Comparison of ENCODE assay signal across 12 cellular contexts in the genomic region with DNA sequence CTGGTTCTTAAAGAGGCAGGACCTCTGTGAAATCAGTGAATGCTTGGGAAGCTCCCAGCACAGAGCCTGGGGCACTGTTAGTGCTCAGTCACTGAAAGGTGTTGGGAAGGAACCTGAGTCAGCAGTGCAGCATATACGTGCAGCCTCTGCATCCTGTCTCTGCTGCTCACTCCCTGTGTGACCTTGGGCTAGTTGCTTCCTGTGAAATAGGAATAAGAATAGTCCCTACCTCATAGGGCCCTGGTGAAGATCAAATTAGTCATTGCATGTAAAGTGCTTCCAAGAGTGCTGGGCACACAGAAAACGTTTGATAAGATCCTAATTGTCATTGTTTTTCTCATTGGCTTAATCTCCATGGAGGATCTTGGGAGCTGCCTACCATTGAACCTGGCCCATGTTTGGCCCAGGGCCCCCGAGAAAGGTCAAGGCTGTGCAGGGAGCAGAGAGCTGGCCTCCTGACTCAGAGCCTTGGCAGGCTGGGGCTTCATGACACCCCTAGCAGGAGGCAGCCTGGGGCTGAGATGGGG.
DNase-seq lines count a peak whose midpoint lies in the region; ATAC-seq, FAIRE-seq and TF ChIP-seq lines count a peak whose summit lies in the region.
"Had no signal": no experiment of that assay in that cellular context is flagged by ENCODE, and none has a peak within 500 bp of the region (broad histone marks: within the 10 kb centered on the region; RNA-seq: fewer than 3 reads in every experiment).

No MANE protein-coding gene starts in this region.

- H2AFZ ChIP-seq in PC-3 (ENCODE audit: low read length), result peak overlapping the region; percentile 0; the same call in 1 of the 2 replicates

- H3K27ac ChIP-seq in A549 (no peak overlapping the region), PC-3 (ENCODE audit: low read length) (peak overlapping the region; percentile 57)
- H3K27ac ChIP-seq: colonic mucosa, Peyer's patch had no signal

- H3K4me3 ChIP-seq in A549 (no peak overlapping the region), PC-3 (ENCODE audit: low read length) (no peak overlapping the region)
- H3K4me3 ChIP-seq: colonic mucosa, Peyer's patch had no signal

- intact Hi-C loops in PC-3 (cut with micrococcal nuclease) (loop anchor here (2.0 kb wide), 2 partner anchors 16 to 72 kb away; partner anchors contain the start of gene COL13A1), head of caudate nucleus (cut with DNase I) (no loop called here)

- no peaks in the 10 kb centered on the region for H3K27me3 ChIP-seq in PC-3 (ENCODE audit: low read length)
- H3K27me3 ChIP-seq: colonic mucosa, Peyer's patch had no signal

- no TSS peak for BruUV-seq in PC-3 (replicated peaks; lab: Mats Ljungman, UMichigan)

- TF ChIP-seq POLR2A in A549 (IDR thresholded peaks at IDR 0.05; ENCODE audit: low read length), result no peak

- no peak for FAIRE-seq in A549 (lab: Jason Lieb, UNC)

- no peaks in the 10 kb centered on the region for H3K79me2 ChIP-seq in PC-3 (ENCODE audit: low read length)

- CTCF ChIA-PET in A549 (lab: Yijun Ruan, JAX) (interaction anchor here (0.7 to 5.2 kb wide), 12 partner anchors 12 to 214 kb away, joined by 3 to 43 read pairs (median 4); partner anchors contain the start of gene FAM241B), PC-3 (lab: Charles Lee) (interaction anchor here (0.6 to 1.1 kb wide), 2 partner anchors 58 to 423 kb away, joined by 3 read pairs; no protein-coding TSS in a partner anchor)

- TF ChIP-seq EP300 in A549 (IDR thresholded peaks at IDR 0.05), result no peak

- H4K20me1 ChIP-seq in PC-3 (ENCODE audit: low read length), result no peaks in the 10 kb centered on the region

- H3K9me3 ChIP-seq in A549 (no peaks in the 10 kb centered on the region), PC-3 (ENCODE audit: low read length) (no peaks in the 10 kb centered on the region)
- H3K9me3 ChIP-seq: colonic mucosa, Peyer's patch had no signal

- no peaks in the 10 kb centered on the region for H3K9me2 ChIP-seq in PC-3 (replicated peaks; ENCODE audit: low read length)

- H3K36me3 ChIP-seq in PC-3 (ENCODE audit: low read depth, low read length), result no peaks in the 10 kb centered on the region
- H3K36me3 ChIP-seq: colonic mucosa, Peyer's patch had no signal

- H3K4me2 ChIP-seq in A549 (peak overlapping the region; percentile 11; the same call in 2 of the 3 replicates), PC-3 (ENCODE audit: low read length) (peak overlapping the region; percentile 39)

- H3F3A ChIP-seq in PC-3 (ENCODE audit: low read length, unreplicated experiment), result no peaks in the 10 kb centered on the region

- H3K4me1 ChIP-seq in A549, result peaks cover 17% of the 10 kb centered on the region; the same call in 2 of the 3 replicates
- H3K4me1 ChIP-seq in PC-3 (ENCODE audit: insufficient read depth, low read length), result peaks cover 30% of the 10 kb centered on the region
- H3K4me1 ChIP-seq: colonic mucosa, Peyer's patch had no signal

- DNase-seq in A549 (ENCODE audit: low read depth in 1 of 2, low spot score in 1 of 2) (peak in 1 of 2 experiments; percentile 49), PC-3 (peak; percentile 100), dermis microvascular lymphatic vessel endothelial cell (ENCODE audit: low read depth in 2 of 2) (peak; percentile 10 to 83), kidney tubule cell (ENCODE audit: low spot score) (peak; percentile 96), head of caudate nucleus (no peak)
- DNase-seq in activated CD4-positive, alpha-beta T cell treated with anti-CD3 and anti-CD28 coated beads for 4 hours, result no peak
- DNase-seq in stimulated activated CD4-positive, alpha-beta T cell treated with anti-CD3 and anti-CD28 coated beads, Interleukin-15, amount 100 ng/mL, for 24 hours, result no peak
- DNase-seq: colonic mucosa, left colon, NCI-H1105 treated with DMSO at 0.1 percent for 48 hours, Peyer's patch had no signal

- TF ChIP-seq CTCF in A549 (IDR thresholded peaks at IDR 0.05) (no peak), PC-3 (conservative IDR thresholded peaks at IDR 0.05; ENCODE audit: low read depth, low read length) (no peak)

- POLR2A ChIA-PET in A549 (lab: Yijun Ruan, JAX), result interaction anchor here (0.8 kb wide), 1 partner anchor 13 kb away, joined by 3 read pairs; no protein-coding TSS in a partner anchor
- POLR2A ChIA-PET in PC-3 (lab: Charles Lee; ENCODE audit: unreplicated experiment), result interaction anchor here (0.6 kb wide), 1 partner anchor 179 kb away, joined by 3 read pairs; no protein-coding TSS in a partner anchor

- WGBS in A549 (ENCODE audit: missing lambda C conversion rate), result 13% methylated on average over 3 of the region's 3 CpGs

- no peak for TF ChIP-seq RAD21 in A549 (conservative IDR thresholded peaks at IDR 0.05 in 1 of 2, IDR thresholded peaks at IDR 0.05 in 1 of 2)

- H3K9ac ChIP-seq in PC-3 (ENCODE audit: low read length), result no peak overlapping the region

- ATAC-seq in A549 (peak; percentile 36 to 49; a peak in 3 of 6 replicates), PC-3 (peak; percentile 85), GM19467 (IDR thresholded peaks at IDR 0.05; ENCODE audit: unreplicated experiment) (no peak)
- ATAC-seq: left colon had no signal

TF ChIP-seq in A549, 52 proteins besides CTCF, POLR2A, EP300 and RAD21:
- TF ChIP-seq TP53 (CRISPR knock-in tag; IDR thresholded peaks at IDR 0.05), result no peak
- peak; percentile 76 for TF ChIP-seq MAFK (IDR thresholded peaks at IDR 0.05; ENCODE audit: partially characterized antibody)

Comparison
In these comparisons a context has a peak if more than half of its experiments do, and no peak if none do; other contexts are left out.
1. DNase-seq: peak in PC-3 (single experiment), dermis microvascular lymphatic vessel endothelial cell (2 of 2) and kidney tubule cell (single experiment); none in head of caudate nucleus (0 of 42), activated CD4-positive, alpha-beta T cell treated with anti-CD3 and anti-CD28 coated beads for 4 hours (0 of 2) and stimulated activated CD4-positive, alpha-beta T cell treated with anti-CD3 and anti-CD28 coated beads, Interleukin-15, amount 100 ng/mL, for 24 hours (single experiment).